Comparison of ENCODE assay signal across 22 cellular contexts in genomic region chrX:68941385-68941952, GRCh38.
DNase-seq lines count a peak whose midpoint lies in the region; ATAC-seq and TF ChIP-seq lines count a peak whose summit lies in the region.
"Had no signal": no experiment of that assay in that cellular context is flagged by ENCODE, and none has a peak within 500 bp of the region (broad histone marks: within the 10 kb centered on the region; RNA-seq: fewer than 3 reads in every experiment).

No MANE protein-coding gene starts in this region.

- no peak for TF ChIP-seq POLR2A in spleen (IDR thresholded peaks at IDR 0.05)

- H3K27me3 ChIP-seq in spleen (replicated peaks in 1 of 7): peaks cover 0 to 8% (median 0%) of the 10 kb centered on the region in 7 donors
- H3K27me3 ChIP-seq: esophagus squamous epithelium, suprapubic skin had no signal

- H3K4me1 ChIP-seq in HEK293 (ENCODE audit: control insufficient read depth, insufficient read depth, low read length): no peaks in the 10 kb centered on the region
- H3K4me1 ChIP-seq in spleen: peaks cover 0 to 9% (median 0%) of the 10 kb centered on the region in 6 donors
- H3K4me1 ChIP-seq: esophagus squamous epithelium, lower lobe of right lung had no signal

- DNase-seq in choroid plexus epithelial cell (ENCODE audit: low read depth): peak; percentile 35
- peak; percentile 24 for DNase-seq in iris pigment epithelial cell (ENCODE audit: low read depth)
- peak; percentile 51 for DNase-seq in spleen
- DNase-seq in NCI-H1105 (lab: John Stamatoyannopoulos, UW): no peak
- DNase-seq in NCI-H146 (lab: John Stamatoyannopoulos, UW): no peak
- DNase-seq in superior temporal gyrus (ENCODE audit: extremely low spot score): no peak
- DNase-seq: activated CD4-positive, alpha-beta T cell treated with anti-CD3 and anti-CD28 coated beads for 48 hours; activated naive CD4-positive, alpha-beta T cell treated with Interleukin-2 at 50 U/mL for 16 hours; Calu3; esophagus squamous epithelium; Karpas-422; lower lobe of right lung; NCI-H1694; NCI-H510A; retina; stimulated activated CD4-positive, alpha-beta T cell treated with anti-CD3 and anti-CD28 coated beads, Interleukin-4, amount 100 ng/mL, for 24 hours had no signal

- H3K4me3 ChIP-seq in HEK293 (ENCODE audit: low read depth, low read length) (no peak overlapping the region), choroid plexus epithelial cell (ENCODE audit: low read depth, low read length) (no peak overlapping the region), spleen (no peak overlapping the region)
- H3K4me3 ChIP-seq: esophagus squamous epithelium, lower lobe of right lung, SK-N-MC, suprapubic skin had no signal

- WGBS in spleen, 5 donors: 65 to 84% (median 75%) methylated on average over 4 of the region's 4 CpGs

- intact Hi-C loops in spleen (cut with DNase I; ENCODE audit: low total_unique reads): no loop called here

- H3K9me3 ChIP-seq in HEK293 (ENCODE audit: control insufficient read depth, insufficient read depth, low read depth, low read length) (no peaks in the 10 kb centered on the region), spleen (no peaks in the 10 kb centered on the region)
- H3K9me3 ChIP-seq: esophagus squamous epithelium, lower lobe of right lung, suprapubic skin had no signal

- H3K27ac ChIP-seq in HEK293 (ENCODE audit: extremely low read depth, low read depth, low read length) (no peak overlapping the region), spleen (no peak overlapping the region)
- H3K27ac ChIP-seq: esophagus squamous epithelium, lower lobe of right lung, SK-N-MC, suprapubic skin had no signal

- POLR2A ChIA-PET in HEK293 (lab: Yijun Ruan, JAX): interaction anchor here (1.3 kb wide), 1 partner anchor 113 kb away, joined by 4 read pairs; no protein-coding TSS in a partner anchor

- ATAC-seq in SK-N-SH treated with all-trans-retinoic acid at 6 μM for 48 hours: no peak
- ATAC-seq: lower lobe of right lung; natural killer cell treated with Interleukin-12 subunit alpha and Interleukin-12 subunit beta and Interleukin-15 and Interleukin-18, amount 100 ng/mL, for 72 hours; stimulated activated effector memory CD8-positive, alpha-beta T cell treated with anti-CD3 and anti-CD28 coated beads, Interleukin-12 subunit alpha, Interleukin-12 subunit beta, amount 100 ng/mL, for 72 hours had no signal

- CTCF ChIA-PET in HEK293 (lab: Yijun Ruan, JAX): interaction anchor here (0.5 kb wide), 1 partner anchor 194 kb away, joined by 3 read pairs; no protein-coding TSS in a partner anchor

- TF ChIP-seq CTCF in HEK293 (tag by site-specific recombination; IDR thresholded peaks at IDR 0.05): no peak
- TF ChIP-seq CTCF in choroid plexus epithelial cell (conservative IDR thresholded peaks at IDR 0.05; ENCODE audit: low read depth, low read length): no peak
- TF ChIP-seq CTCF in spleen (IDR thresholded peaks at IDR 0.05 in 8 of 11, conservative IDR thresholded peaks at IDR 0.05 in 3 of 11): no peak

- H3K36me3 ChIP-seq in HEK293 (ENCODE audit: control insufficient read depth in 2 of 2, insufficient read depth in 1 of 2, low read length in 2 of 2): no peaks in the 10 kb centered on the region
- no peaks in the 10 kb centered on the region for H3K36me3 ChIP-seq in spleen
- H3K36me3 ChIP-seq: esophagus squamous epithelium, lower lobe of right lung, suprapubic skin had no signal

TF ChIP-seq in HEK293, 187 proteins besides CTCF, POLR2A, EP300 and RAD21:
- TF ChIP-seq, protein P1, sequence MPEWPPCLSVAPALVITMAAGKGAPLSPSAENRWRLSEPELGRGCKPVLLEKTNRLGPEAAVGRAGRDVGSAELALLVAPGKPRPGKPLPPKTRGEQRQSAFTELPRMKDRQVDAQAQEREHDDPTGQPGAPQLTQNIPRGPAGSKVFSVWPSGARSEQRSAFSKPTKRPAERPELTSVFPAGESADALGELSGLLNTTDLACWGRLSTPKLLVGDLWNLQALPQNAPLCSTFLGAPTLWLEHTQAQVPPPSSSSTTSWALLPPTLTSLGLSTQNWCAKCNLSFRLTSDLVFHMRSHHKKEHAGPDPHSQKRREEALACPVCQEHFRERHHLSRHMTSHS (tag by site-specific recombination; IDR thresholded peaks at IDR 0.05): 0 out of 2 replicates have a peak, but pooled peaks have one; percentile 11
- TF ChIP-seq PRDM10 (tag by site-specific recombination; IDR thresholded peaks at IDR 0.05): peak; percentile 31; the same call in 1 of the 2 replicates
- TF ChIP-seq ZNF140 (tag by site-specific recombination; IDR thresholded peaks at IDR 0.05): no peak
- peak; percentile 55 for TF ChIP-seq ZFHX2 (tag by site-specific recombination; conservative IDR thresholded peaks at IDR 0.05)
- peak; percentile 96 for TF ChIP-seq EGR2 (tag by site-specific recombination; IDR thresholded peaks at IDR 0.05; ENCODE audit: low read depth)

TF ChIP-seq in SK-N-SH treated with all-trans-retinoic acid at 6 μM for 48 hours, 23 proteins besides CTCF, POLR2A, EP300 and RAD21:
- TF ChIP-seq ESRRG (CRISPR knock-in tag; IDR thresholded peaks at IDR 0.05) (no peak), ZNF70 (CRISPR knock-in tag; IDR thresholded peaks at IDR 0.05) (no peak), ZNF8 (CRISPR knock-in tag; IDR thresholded peaks at IDR 0.05) (no peak), ZC3H10 (CRISPR knock-in tag; IDR thresholded peaks at IDR 0.05) (no peak), OSR1 (CRISPR knock-in tag; IDR thresholded peaks at IDR 0.05) (no peak), SNAI2 (CRISPR knock-in tag; IDR thresholded peaks at IDR 0.05) (no peak), GLIS3 (CRISPR knock-in tag; IDR thresholded peaks at IDR 0.05) (no peak), BACH2 (CRISPR knock-in tag; IDR thresholded peaks at IDR 0.05; ENCODE audit: borderline replicate concordance) (no peak), ARNTL (CRISPR knock-in tag; IDR thresholded peaks at IDR 0.05; ENCODE audit: borderline replicate concordance, low read depth) (no peak), ZFP3 (CRISPR knock-in tag; IDR thresholded peaks at IDR 0.05) (no peak)
- TF ChIP-seq, protein P2, sequence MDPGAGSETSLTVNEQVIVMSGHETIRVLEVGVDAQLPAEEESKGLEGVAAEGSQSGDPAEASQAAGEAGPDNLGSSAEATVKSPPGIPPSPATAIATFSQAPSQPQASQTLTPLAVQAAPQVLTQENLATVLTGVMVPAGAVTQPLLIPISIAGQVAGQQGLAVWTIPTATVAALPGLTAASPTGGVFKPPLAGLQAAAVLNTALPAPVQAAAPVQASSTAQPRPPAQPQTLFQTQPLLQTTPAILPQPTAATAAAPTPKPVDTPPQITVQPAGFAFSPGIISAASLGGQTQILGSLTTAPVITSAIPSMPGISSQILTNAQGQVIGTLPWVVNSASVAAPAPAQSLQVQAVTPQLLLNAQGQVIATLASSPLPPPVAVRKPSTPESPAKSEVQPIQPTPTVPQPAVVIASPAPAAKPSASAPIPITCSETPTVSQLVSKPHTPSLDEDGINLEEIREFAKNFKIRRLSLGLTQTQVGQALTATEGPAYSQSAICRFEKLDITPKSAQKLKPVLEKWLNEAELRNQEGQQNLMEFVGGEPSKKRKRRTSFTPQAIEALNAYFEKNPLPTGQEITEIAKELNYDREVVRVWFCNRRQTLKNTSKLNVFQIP (CRISPR knock-in tag; IDR thresholded peaks at IDR 0.05; ENCODE audit: borderline replicate concordance, low read depth): no peak
- TF ChIP-seq, protein P3, sequence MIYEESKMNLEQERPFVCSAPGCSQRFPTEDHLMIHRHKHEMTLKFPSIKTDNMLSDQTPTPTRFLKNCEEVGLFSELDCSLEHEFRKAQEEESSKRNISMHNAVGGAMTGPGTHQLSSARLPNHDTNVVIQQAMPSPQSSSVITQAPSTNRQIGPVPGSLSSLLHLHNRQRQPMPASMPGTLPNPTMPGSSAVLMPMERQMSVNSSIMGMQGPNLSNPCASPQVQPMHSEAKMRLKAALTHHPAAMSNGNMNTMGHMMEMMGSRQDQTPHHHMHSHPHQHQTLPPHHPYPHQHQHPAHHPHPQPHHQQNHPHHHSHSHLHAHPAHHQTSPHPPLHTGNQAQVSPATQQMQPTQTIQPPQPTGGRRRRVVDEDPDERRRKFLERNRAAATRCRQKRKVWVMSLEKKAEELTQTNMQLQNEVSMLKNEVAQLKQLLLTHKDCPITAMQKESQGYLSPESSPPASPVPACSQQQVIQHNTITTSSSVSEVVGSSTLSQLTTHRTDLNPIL (CRISPR knock-in tag; IDR thresholded peaks at IDR 0.05; ENCODE audit: low read depth): no peak
TF ChIP-seq in SK-N-SH treated with all-trans-retinoic acid at 6 μM for 48 hours: peak in this region for 0.

Comparison
In these comparisons a context has a peak if more than half of its experiments do, and no peak if none do; other contexts are left out.
1. DNase-seq: peak in choroid plexus epithelial cell (single experiment), iris pigment epithelial cell (single experiment) and spleen (single experiment); none in NCI-H1105 (single experiment), NCI-H146 (single experiment) and superior temporal gyrus (single experiment).